ENCODE assay signal across 11 cellular contexts in genomic region chr9:84862786-84863185, GRCh38.
A peak's percentile ranks its signal among the peaks of the same experiment; 100 is the strongest.
DNase-seq lines count a peak whose midpoint lies in the region; ATAC-seq, FAIRE-seq and TF ChIP-seq lines count a peak whose summit lies in the region.
"Had no signal": no experiment of that assay in that cellular context is flagged by ENCODE, and none has a peak within 500 bp of the region (broad histone marks: within the 10 kb centered on the region; RNA-seq: fewer than 3 reads in every experiment).

No MANE protein-coding gene starts in this region.

- H3K36me3 Mint-ChIP-seq in activated T-cell treated with anti-CD3 and anti-CD28 coated beads, Interleukin-2, amount 50 U/mL, for 72 hours (ENCODE audit: insufficient read depth in 2 of 2) = no peaks in the 10 kb centered on the region

- FAIRE-seq in HTR-8/SVneo (lab: Jason Lieb, UNC) = no peak
- FAIRE-seq: colon had no signal

- H3K4me1 Mint-ChIP-seq in activated T-cell treated with anti-CD3 and anti-CD28 coated beads, Interleukin-2, amount 50 U/mL, for 72 hours (ENCODE audit: low read depth) = no peaks in the 10 kb centered on the region

- H3K4me3 ChIP-seq in RWPE2 (ENCODE audit: severe bottlenecking) = no peak overlapping the region
- no peak overlapping the region for H3K4me3 ChIP-seq in fibroblast of the aortic adventitia (ENCODE audit: low read depth, low read length)
- peak overlapping the region; percentile 0 for H3K4me3 ChIP-seq in neuron (ENCODE audit: low read length)
- no peak overlapping the region for H3K4me3 ChIP-seq in BE2C (ENCODE audit: low read depth, low read length)

- H3K9me3 Mint-ChIP-seq in activated T-cell treated with anti-CD3 and anti-CD28 coated beads, Interleukin-2, amount 50 U/mL, for 72 hours = peaks cover 0 to 3% of the 10 kb centered on the region in 2 donors

- ATAC-seq in RWPE2 (ENCODE audit: low read depth) = peak; percentile 98
- no peak for ATAC-seq in activated T-cell treated with anti-CD3 and anti-CD28 coated beads, Interleukin-2, amount 50 U/mL, for 72 hours (replicated peaks in 1 of 2)

- no peak overlapping the region for H3K27ac Mint-ChIP-seq in activated T-cell treated with anti-CD3 and anti-CD28 coated beads, Interleukin-2, amount 50 U/mL, for 72 hours

- no peak overlapping the region for H3K4me3 Mint-ChIP-seq in activated T-cell treated with anti-CD3 and anti-CD28 coated beads, Interleukin-2, amount 50 U/mL, for 72 hours

- H3K27me3 ChIP-seq in RWPE2 (ENCODE audit: insufficient read depth, poor library complexity, severe bottlenecking) = no peaks in the 10 kb centered on the region
- H3K27me3 ChIP-seq in neuron (ENCODE audit: insufficient read depth, low read length) = no peaks in the 10 kb centered on the region
- no peaks in the 10 kb centered on the region for H3K27me3 ChIP-seq in BE2C

- H3K4me1 ChIP-seq in RWPE2 (ENCODE audit: insufficient read depth, poor library complexity, severe bottlenecking) (peaks cover 11% of the 10 kb centered on the region), neuron (ENCODE audit: insufficient read depth, low read length) (peaks cover 64% of the 10 kb centered on the region), BE2C (no peaks in the 10 kb centered on the region)

- H2AFZ ChIP-seq in neuron (ENCODE audit: low read depth, low read length) = no peak overlapping the region

- DNase-seq in H4 (ENCODE audit: low spot score) = peak; percentile 54
- peak; percentile 69 for DNase-seq in RWPE2 (ENCODE audit: low spot score)
- peak; percentile 6 for DNase-seq in fibroblast of the aortic adventitia (ENCODE audit: low read depth)
- no peak for DNase-seq in BE2C
- DNase-seq in NCI-H187 treated with DMSO at 0.1 percent for 48 hours (lab: John Stamatoyannopoulos, UW) = no peak
- no peak for DNase-seq in HTR-8/SVneo (ENCODE audit: insufficient read length, low spot score)
- no peak for DNase-seq in activated T-cell treated with anti-CD3 and anti-CD28 coated beads, Interleukin-2, amount 50 U/mL, for 72 hours
- DNase-seq: DMS153, NCI-H446 had no signal

- H3K27ac ChIP-seq in RWPE2 (ENCODE audit: poor library complexity, severe bottlenecking) = peak overlapping the region; percentile 48

- H3K36me3 ChIP-seq in RWPE2 (ENCODE audit: low read depth) (no peaks in the 10 kb centered on the region), neuron (ENCODE audit: insufficient read depth, low read length) (peaks cover 3% of the 10 kb centered on the region), BE2C (no peaks in the 10 kb centered on the region)

- TF ChIP-seq CTCF in RWPE2 (IDR thresholded peaks at IDR 0.05; ENCODE audit: poor library complexity, severe bottlenecking) (no peak), fibroblast of the aortic adventitia (IDR thresholded peaks at IDR 0.05; ENCODE audit: insufficient read depth, low read length) (no peak), BE2C (IDR thresholded peaks at IDR 0.05; ENCODE audit: low read depth, low read length) (no peak)

- H3K9me3 ChIP-seq in RWPE2 (ENCODE audit: severe bottlenecking) (no peaks in the 10 kb centered on the region), neuron (ENCODE audit: low read length) (no peaks in the 10 kb centered on the region), BE2C (no peaks in the 10 kb centered on the region)

- peaks cover 5% of the 10 kb centered on the region for H3K27me3 Mint-ChIP-seq in activated T-cell treated with anti-CD3 and anti-CD28 coated beads, Interleukin-2, amount 50 U/mL, for 72 hours (ENCODE audit: low read depth)

Comparison
In these comparisons a context has a peak if more than half of its experiments do, and no peak if none do; other contexts are left out.
1. DNase-seq: peak in H4 (single experiment), RWPE2 (single experiment) and fibroblast of the aortic adventitia (single experiment); none in BE2C (single experiment), NCI-H187 treated with DMSO at 0.1 percent for 48 hours (single experiment), HTR-8/SVneo (single experiment) and activated T-cell treated with anti-CD3 and anti-CD28 coated beads, Interleukin-2, amount 50 U/mL, for 72 hours (0 of 2).